30 cellular contexts compared by ENCODE assay signal in genomic region chr4:124426279-124426678, GRCh38.
"Had no signal": no experiment of that assay in that cellular context is flagged by ENCODE, and none has a peak within 500 bp of the region (broad histone marks: within the 10 kb centered on the region; RNA-seq: fewer than 3 reads in every experiment).

No MANE protein-coding gene starts in this region.

- H3K27ac ChIP-seq: body of pancreas, cardiac muscle cell, colonic mucosa, gastrocnemius medialis, pancreas, prostate gland, sigmoid colon, uterus had no signal

- H3K4me3 Mint-ChIP-seq: activated naive CD8-positive, alpha-beta T cell; activated T-cell treated with anti-CD3 and anti-CD28 coated beads, Interleukin-2, amount 50 U/mL, for 72 hours; memory B cell; naive thymus-derived CD8-positive, alpha-beta T cell; neural crest cell; stimulated activated effector memory CD8-positive, alpha-beta T cell treated with anti-CD3 and anti-CD28 coated beads, Interleukin-12 subunit alpha, Interleukin-12 subunit beta, amount 100 ng/mL, for 72 hours; stimulated activated naive CD8-positive, alpha-beta T cell treated with anti-CD3 and anti-CD28 coated beads, Interleukin-15, amount 100 ng/mL, for 72 hours; T-helper 17 cell; type B pancreatic cell had no signal

- H3K9me3 Mint-ChIP-seq: memory B cell, neural crest cell, type B pancreatic cell had no signal

- FAIRE-seq: pancreas, small intestine had no signal

- H3K36me3 ChIP-seq: cardiac muscle cell, colonic mucosa, gastrocnemius medialis, pancreas, prostate gland, sigmoid colon, uterus had no signal

- H3K27me3 ChIP-seq: body of pancreas, cardiac muscle cell, colonic mucosa, gastrocnemius medialis, pancreas, sigmoid colon, uterus had no signal

- H3K27me3 Mint-ChIP-seq: activated naive CD8-positive, alpha-beta T cell; memory B cell; stimulated activated naive CD8-positive, alpha-beta T cell treated with anti-CD3 and anti-CD28 coated beads, Interleukin-15, amount 100 ng/mL, for 72 hours; T-helper 17 cell; type B pancreatic cell had no signal

- H3K27ac Mint-ChIP-seq: activated naive CD8-positive, alpha-beta T cell; activated T-cell treated with anti-CD3 and anti-CD28 coated beads, Interleukin-2, amount 50 U/mL, for 72 hours; memory B cell; naive thymus-derived CD8-positive, alpha-beta T cell; stimulated activated effector memory CD8-positive, alpha-beta T cell treated with anti-CD3 and anti-CD28 coated beads, Interleukin-12 subunit alpha, Interleukin-12 subunit beta, amount 100 ng/mL, for 72 hours; stimulated activated naive CD8-positive, alpha-beta T cell treated with anti-CD3 and anti-CD28 coated beads, Interleukin-15, amount 100 ng/mL, for 72 hours; T-helper 17 cell; type B pancreatic cell had no signal

- DNase-seq: activated CD4-positive, alpha-beta T cell treated with anti-CD3 and anti-CD28 coated beads, Interleukin-2, amount 50 U/mL, for 4 hours; activated effector memory CD4-positive, alpha-beta T cell treated with Interleukin-2 at 50 U/mL for 16 hours; activated naive CD4-positive, alpha-beta T cell treated with Interleukin-2 at 50 U/mL for 16 hours; activated T-cell treated with anti-CD3 and anti-CD28 coated beads for 4 hours; activated T-cell treated with anti-CD3 and anti-CD28 coated beads, Interleukin-2, amount 50 U/mL, for 72 hours; anterior cingulate cortex; body of pancreas; cerebellar nuclear complex; colonic mucosa; effector CD8-positive, alpha-beta T cell; gastrocnemius medialis; glutamatergic neuron; naive thymus-derived CD8-positive, alpha-beta T cell; nucleus accumbens; pancreas; retina; sigmoid colon; small intestine; stimulated activated CD4-positive, alpha-beta T cell treated with anti-CD3 and anti-CD28 coated beads, Interleukin-4, amount 100 ng/mL, for 24 hours; stimulated activated naive CD8-positive, alpha-beta T cell treated with anti-CD3 and anti-CD28 coated beads, Interleukin-15, amount 100 ng/mL, for 72 hours; substantia nigra; T-helper 17 cell; uterus had no signal

- H3K4me3 ChIP-seq: body of pancreas, cardiac muscle cell, colonic mucosa, gastrocnemius medialis, pancreas, prostate gland, sigmoid colon, uterus had no signal

- H3K4me1 Mint-ChIP-seq: stimulated activated effector memory CD8-positive, alpha-beta T cell treated with anti-CD3 and anti-CD28 coated beads, Interleukin-12 subunit alpha, Interleukin-12 subunit beta, amount 100 ng/mL, for 72 hours; stimulated activated naive CD8-positive, alpha-beta T cell treated with anti-CD3 and anti-CD28 coated beads, Interleukin-15, amount 100 ng/mL, for 72 hours; T-helper 17 cell had no signal

- H3K9me3 ChIP-seq: body of pancreas, colonic mucosa, gastrocnemius medialis, pancreas, prostate gland, sigmoid colon, uterus had no signal

- ATAC-seq: activated T-cell treated with anti-CD3 and anti-CD28 coated beads, Interleukin-2, amount 50 U/mL, for 72 hours; body of pancreas; gastrocnemius medialis; naive thymus-derived CD8-positive, alpha-beta T cell; stimulated activated effector memory CD8-positive, alpha-beta T cell treated with anti-CD3 and anti-CD28 coated beads, Interleukin-12 subunit alpha, Interleukin-12 subunit beta, amount 100 ng/mL, for 72 hours; stimulated activated naive CD8-positive, alpha-beta T cell treated with anti-CD3 and anti-CD28 coated beads, Interleukin-15, amount 100 ng/mL, for 72 hours; T-helper 17 cell had no signal

- H3K4me1 ChIP-seq: body of pancreas, colonic mucosa, prostate gland, uterus had no signal

- H3K36me3 Mint-ChIP-seq: activated naive CD8-positive, alpha-beta T cell; memory B cell; naive thymus-derived CD8-positive, alpha-beta T cell; stimulated activated effector memory CD8-positive, alpha-beta T cell treated with anti-CD3 and anti-CD28 coated beads, Interleukin-12 subunit alpha, Interleukin-12 subunit beta, amount 100 ng/mL, for 72 hours; type B pancreatic cell had no signal
